7 cellular contexts compared by ENCODE assay signal in genomic region chr7:49074538-49074937, GRCh38.
"Had no signal": no experiment of that assay in that cellular context is flagged by ENCODE, and none has a peak within 500 bp of the region (broad histone marks: within the 10 kb centered on the region; RNA-seq: fewer than 3 reads in every experiment).

No MANE protein-coding gene starts in this region.

- FAIRE-seq: G401.6, GM12891, GM12892, GM18507, GM19239 had no signal

- DNase-seq: GDM1, GF-D8 had no signal
